1 cellular context compared by ENCODE assay signal in the genomic region with DNA sequence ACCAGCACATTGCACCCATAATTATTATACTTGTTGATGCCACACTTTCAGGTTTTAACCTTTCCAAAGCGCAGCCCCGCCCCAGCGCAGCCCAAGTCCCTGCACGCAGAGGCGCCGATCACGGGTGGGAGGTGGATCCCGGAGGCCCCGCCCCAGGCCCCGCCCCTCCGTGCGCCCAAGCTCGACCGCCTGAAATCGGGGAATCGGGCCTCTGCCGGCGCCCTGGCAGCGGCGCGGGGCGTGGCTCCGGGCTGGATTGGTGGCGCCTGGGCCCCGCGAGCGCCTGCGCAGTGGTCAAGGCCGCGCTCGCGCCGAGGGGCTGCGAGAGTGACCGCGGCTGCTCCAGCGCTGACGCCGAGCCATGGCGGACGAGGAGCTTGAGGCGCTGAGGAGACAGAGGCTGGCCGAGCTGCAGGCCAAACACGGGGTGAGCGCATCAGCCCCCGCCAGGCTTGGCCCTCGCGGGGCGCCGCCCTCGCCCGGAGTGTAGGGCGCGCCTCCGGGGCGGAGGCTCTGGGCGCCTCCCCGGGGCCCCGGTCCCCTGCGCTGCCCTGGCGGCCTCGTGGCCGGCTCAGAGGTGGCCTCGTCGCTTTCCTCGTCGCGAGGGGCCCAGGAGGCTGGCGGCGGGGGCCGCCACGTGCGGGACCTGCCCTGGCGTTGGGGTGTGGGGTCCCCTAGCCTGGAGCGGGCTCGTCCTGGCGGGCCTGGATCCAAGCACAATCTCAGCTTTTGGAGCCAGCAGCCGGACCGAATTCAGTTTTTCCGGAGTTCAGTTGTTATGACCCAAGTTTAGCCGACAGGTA.
TF ChIP-seq lines count a peak whose summit lies in the region.

A gene with protein sequence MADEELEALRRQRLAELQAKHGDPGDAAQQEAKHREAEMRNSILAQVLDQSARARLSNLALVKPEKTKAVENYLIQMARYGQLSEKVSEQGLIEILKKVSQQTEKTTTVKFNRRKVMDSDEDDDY (plus strand): TSS at position 290 of the 803 bp plus-strand sequence. CDS start 72 bp downstream, at position 362.

TF ChIP-seq in HepG2, 621 proteins besides CTCF, POLR2A, EP300 and RAD21 (continued from another document and continues in another):
- TF ChIP-seq, protein P1, sequence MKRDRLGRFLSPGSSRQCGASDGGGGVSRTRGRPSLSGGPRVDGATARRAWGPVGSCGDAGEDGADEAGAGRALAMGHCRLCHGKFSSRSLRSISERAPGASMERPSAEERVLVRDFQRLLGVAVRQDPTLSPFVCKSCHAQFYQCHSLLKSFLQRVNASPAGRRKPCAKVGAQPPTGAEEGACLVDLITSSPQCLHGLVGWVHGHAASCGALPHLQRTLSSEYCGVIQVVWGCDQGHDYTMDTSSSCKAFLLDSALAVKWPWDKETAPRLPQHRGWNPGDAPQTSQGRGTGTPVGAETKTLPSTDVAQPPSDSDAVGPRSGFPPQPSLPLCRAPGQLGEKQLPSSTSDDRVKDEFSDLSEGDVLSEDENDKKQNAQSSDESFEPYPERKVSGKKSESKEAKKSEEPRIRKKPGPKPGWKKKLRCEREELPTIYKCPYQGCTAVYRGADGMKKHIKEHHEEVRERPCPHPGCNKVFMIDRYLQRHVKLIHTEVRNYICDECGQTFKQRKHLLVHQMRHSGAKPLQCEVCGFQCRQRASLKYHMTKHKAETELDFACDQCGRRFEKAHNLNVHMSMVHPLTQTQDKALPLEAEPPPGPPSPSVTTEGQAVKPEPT (CRISPR knock-in tag; IDR thresholded peaks at IDR 0.05; ENCODE audit: low read depth) = 0 out of 2 replicates have a peak, but pooled peaks have one; percentile 78
- TF ChIP-seq ZNF3 (CRISPR knock-in tag; IDR thresholded peaks at IDR 0.05) (no peak), KLF11 (CRISPR knock-in tag; IDR thresholded peaks at IDR 0.05) (no peak), WIZ (CRISPR knock-in tag; IDR thresholded peaks at IDR 0.05) (no peak), ARNTL (CRISPR knock-in tag; IDR thresholded peaks at IDR 0.05) (peak; percentile 60; the same call in 1 of the 2 replicates), PAF1 (CRISPR knock-in tag; IDR thresholded peaks at IDR 0.05) (no peak), ZSCAN12 (CRISPR knock-in tag; IDR thresholded peaks at IDR 0.05) (no peak), ZBTB21 (CRISPR knock-in tag; IDR thresholded peaks at IDR 0.05) (no peak), SMAD3 (CRISPR knock-in tag; IDR thresholded peaks at IDR 0.05) (no peak), TGIF2 (CRISPR knock-in tag; IDR thresholded peaks at IDR 0.05) (peak; percentile 46; the same call in 1 of the 2 replicates), KDM1A (CRISPR knock-in tag; IDR thresholded peaks at IDR 0.05) (no peak), ZFP37 (CRISPR knock-in tag; IDR thresholded peaks at IDR 0.05; ENCODE audit: borderline replicate concordance) (no peak), ZNF775 (CRISPR knock-in tag; IDR thresholded peaks at IDR 0.05; ENCODE audit: borderline replicate concordance) (no peak), ZNF501 (CRISPR knock-in tag; IDR thresholded peaks at IDR 0.05) (no peak; the same call in 1 of the 2 replicates), NCOR1 (IDR thresholded peaks at IDR 0.05; ENCODE audit: borderline replicate concordance, low read length) (no peak), ZNF180 (CRISPR knock-in tag; IDR thresholded peaks at IDR 0.05; ENCODE audit: borderline replicate concordance, low read depth) (no peak), ZBTB38 (CRISPR knock-in tag; IDR thresholded peaks at IDR 0.05) (no peak), RAD51 (IDR thresholded peaks at IDR 0.05; ENCODE audit: borderline replicate concordance) (no peak), ZNF235 (CRISPR knock-in tag; IDR thresholded peaks at IDR 0.05; ENCODE audit: borderline replicate concordance) (peak; percentile 62; the same call in 1 of the 2 replicates), ZNF124 (CRISPR knock-in tag; IDR thresholded peaks at IDR 0.05) (no peak), ZFYVE20 (CRISPR knock-in tag; IDR thresholded peaks at IDR 0.05; ENCODE audit: borderline replicate concordance, low read depth) (no peak), POGZ (CRISPR knock-in tag; IDR thresholded peaks at IDR 0.05) (peak; percentile 44; the same call in 1 of the 2 replicates), SRF (IDR thresholded peaks at IDR 0.05; ENCODE audit: low read depth, low read length) (peak; percentile 92), SRSF1 (optimal IDR thresholded peaks at IDR 0.05; ENCODE audit: low read depth, low read length) (peak; percentile 73), ZNF773 (CRISPR knock-in tag; IDR thresholded peaks at IDR 0.05; ENCODE audit: borderline replicate concordance) (no peak), SNRNP70 (IDR thresholded peaks at IDR 0.05; ENCODE audit: low read depth, low read length) (no peak), ONECUT2 (CRISPR knock-in tag; IDR thresholded peaks at IDR 0.05) (no peak), ZNF792 (CRISPR knock-in tag; IDR thresholded peaks at IDR 0.05) (peak; percentile 55; the same call in 1 of the 2 replicates), PHF21A (CRISPR knock-in tag; IDR thresholded peaks at IDR 0.05) (peak; percentile 31; the same call in 1 of the 2 replicates), ZBTB7A (CRISPR knock-in tag; IDR thresholded peaks at IDR 0.05) (no peak; the same call in 1 of the 2 replicates), HDAC6 (IDR thresholded peaks at IDR 0.05; ENCODE audit: low read depth, low read length) (no peak), XRCC5 (optimal IDR thresholded peaks at IDR 0.05; ENCODE audit: low read length) (peak; percentile 96), ZNF451 (CRISPR knock-in tag; IDR thresholded peaks at IDR 0.05) (no peak), ZFP36L2 (CRISPR knock-in tag; IDR thresholded peaks at IDR 0.05) (no peak), ZNF777 (CRISPR knock-in tag; IDR thresholded peaks at IDR 0.05) (peak; percentile 56; the same call in 1 of the 2 replicates), SIN3B (IDR thresholded peaks at IDR 0.05; ENCODE audit: low read length) (0 out of 2 replicates have a peak, but pooled peaks have one; percentile 48), KDM2A (CRISPR knock-in tag; IDR thresholded peaks at IDR 0.05; ENCODE audit: borderline replicate concordance, low read depth) (peak; percentile 24; the same call in 1 of the 2 replicates)
- TF ChIP-seq, protein P2, sequence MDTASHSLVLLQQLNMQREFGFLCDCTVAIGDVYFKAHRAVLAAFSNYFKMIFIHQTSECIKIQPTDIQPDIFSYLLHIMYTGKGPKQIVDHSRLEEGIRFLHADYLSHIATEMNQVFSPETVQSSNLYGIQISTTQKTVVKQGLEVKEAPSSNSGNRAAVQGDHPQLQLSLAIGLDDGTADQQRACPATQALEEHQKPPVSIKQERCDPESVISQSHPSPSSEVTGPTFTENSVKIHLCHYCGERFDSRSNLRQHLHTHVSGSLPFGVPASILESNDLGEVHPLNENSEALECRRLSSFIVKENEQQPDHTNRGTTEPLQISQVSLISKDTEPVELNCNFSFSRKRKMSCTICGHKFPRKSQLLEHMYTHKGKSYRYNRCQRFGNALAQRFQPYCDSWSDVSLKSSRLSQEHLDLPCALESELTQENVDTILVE (CRISPR knock-in tag; IDR thresholded peaks at IDR 0.05) = no peak
- TF ChIP-seq, protein P3, sequence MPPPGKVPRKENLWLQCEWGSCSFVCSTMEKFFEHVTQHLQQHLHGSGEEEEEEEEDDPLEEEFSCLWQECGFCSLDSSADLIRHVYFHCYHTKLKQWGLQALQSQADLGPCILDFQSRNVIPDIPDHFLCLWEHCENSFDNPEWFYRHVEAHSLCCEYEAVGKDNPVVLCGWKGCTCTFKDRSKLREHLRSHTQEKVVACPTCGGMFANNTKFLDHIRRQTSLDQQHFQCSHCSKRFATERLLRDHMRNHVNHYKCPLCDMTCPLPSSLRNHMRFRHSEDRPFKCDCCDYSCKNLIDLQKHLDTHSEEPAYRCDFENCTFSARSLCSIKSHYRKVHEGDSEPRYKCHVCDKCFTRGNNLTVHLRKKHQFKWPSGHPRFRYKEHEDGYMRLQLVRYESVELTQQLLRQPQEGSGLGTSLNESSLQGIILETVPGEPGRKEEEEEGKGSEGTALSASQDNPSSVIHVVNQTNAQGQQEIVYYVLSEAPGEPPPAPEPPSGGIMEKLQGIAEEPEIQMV (CRISPR knock-in tag; IDR thresholded peaks at IDR 0.05; ENCODE audit: low read depth) = no peak; the same call in 1 of the 2 replicates
- TF ChIP-seq, protein P4, sequence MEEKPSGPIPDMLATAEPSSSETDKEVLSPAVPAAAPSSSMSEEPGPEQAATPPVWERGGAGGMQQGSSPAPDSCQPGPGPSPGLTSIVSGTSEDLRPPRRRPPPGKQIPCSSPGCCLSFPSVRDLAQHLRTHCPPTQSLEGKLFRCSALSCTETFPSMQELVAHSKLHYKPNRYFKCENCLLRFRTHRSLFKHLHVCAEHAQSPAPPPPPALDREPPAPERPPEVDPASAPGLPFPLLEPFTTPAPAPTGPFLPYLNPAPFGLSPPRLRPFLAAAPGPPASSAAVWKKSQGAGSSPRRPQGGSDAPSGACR (CRISPR knock-in tag; IDR thresholded peaks at IDR 0.05) = no peak; the same call in 1 of the 2 replicates
- TF ChIP-seq, protein P5, sequence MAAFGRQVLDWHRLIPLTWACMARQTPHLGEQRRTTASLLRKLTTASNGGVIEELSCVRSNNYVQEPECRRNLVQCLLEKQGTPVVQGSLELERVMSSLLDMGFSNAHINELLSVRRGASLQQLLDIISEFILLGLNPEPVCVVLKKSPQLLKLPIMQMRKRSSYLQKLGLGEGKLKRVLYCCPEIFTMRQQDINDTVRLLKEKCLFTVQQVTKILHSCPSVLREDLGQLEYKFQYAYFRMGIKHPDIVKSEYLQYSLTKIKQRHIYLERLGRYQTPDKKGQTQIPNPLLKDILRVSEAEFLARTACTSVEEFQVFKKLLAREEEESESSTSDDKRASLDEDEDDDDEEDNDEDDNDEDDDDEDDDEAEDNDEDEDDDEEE (CRISPR knock-in tag; IDR thresholded peaks at IDR 0.05) = no peak; the same call in 1 of the 2 replicates
- TF ChIP-seq, protein P6, sequence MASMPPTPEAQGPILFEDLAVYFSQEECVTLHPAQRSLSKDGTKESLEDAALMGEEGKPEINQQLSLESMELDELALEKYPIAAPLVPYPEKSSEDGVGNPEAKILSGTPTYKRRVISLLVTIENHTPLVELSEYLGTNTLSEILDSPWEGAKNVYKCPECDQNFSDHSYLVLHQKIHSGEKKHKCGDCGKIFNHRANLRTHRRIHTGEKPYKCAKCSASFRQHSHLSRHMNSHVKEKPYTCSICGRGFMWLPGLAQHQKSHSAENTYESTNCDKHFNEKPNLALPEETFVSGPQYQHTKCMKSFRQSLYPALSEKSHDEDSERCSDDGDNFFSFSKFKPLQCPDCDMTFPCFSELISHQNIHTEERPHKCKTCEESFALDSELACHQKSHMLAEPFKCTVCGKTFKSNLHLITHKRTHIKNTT (CRISPR knock-in tag; IDR thresholded peaks at IDR 0.05) = no peak
- TF ChIP-seq, protein P7, sequence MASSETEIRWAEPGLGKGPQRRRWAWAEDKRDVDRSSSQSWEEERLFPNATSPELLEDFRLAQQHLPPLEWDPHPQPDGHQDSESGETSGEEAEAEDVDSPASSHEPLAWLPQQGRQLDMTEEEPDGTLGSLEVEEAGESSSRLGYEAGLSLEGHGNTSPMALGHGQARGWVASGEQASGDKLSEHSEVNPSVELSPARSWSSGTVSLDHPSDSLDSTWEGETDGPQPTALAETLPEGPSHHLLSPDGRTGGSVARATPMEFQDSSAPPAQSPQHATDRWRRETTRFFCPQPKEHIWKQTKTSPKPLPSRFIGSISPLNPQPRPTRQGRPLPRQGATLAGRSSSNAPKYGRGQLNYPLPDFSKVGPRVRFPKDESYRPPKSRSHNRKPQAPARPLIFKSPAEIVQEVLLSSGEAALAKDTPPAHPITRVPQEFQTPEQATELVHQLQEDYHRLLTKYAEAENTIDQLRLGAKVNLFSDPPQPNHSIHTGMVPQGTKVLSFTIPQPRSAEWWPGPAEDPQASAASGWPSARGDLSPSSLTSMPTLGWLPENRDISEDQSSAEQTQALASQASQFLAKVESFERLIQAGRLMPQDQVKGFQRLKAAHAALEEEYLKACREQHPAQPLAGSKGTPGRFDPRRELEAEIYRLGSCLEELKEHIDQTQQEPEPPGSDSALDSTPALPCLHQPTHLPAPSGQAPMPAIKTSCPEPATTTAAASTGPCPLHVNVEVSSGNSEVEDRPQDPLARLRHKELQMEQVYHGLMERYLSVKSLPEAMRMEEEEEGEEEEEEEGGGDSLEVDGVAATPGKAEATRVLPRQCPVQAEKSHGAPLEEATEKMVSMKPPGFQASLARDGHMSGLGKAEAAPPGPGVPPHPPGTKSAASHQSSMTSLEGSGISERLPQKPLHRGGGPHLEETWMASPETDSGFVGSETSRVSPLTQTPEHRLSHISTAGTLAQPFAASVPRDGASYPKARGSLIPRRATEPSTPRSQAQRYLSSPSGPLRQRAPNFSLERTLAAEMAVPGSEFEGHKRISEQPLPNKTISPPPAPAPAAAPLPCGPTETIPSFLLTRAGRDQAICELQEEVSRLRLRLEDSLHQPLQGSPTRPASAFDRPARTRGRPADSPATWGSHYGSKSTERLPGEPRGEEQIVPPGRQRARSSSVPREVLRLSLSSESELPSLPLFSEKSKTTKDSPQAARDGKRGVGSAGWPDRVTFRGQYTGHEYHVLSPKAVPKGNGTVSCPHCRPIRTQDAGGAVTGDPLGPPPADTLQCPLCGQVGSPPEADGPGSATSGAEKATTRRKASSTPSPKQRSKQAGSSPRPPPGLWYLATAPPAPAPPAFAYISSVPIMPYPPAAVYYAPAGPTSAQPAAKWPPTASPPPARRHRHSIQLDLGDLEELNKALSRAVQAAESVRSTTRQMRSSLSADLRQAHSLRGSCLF (CRISPR knock-in tag; IDR thresholded peaks at IDR 0.05; ENCODE audit: borderline replicate concordance) = no peak
- TF ChIP-seq, protein P8, sequence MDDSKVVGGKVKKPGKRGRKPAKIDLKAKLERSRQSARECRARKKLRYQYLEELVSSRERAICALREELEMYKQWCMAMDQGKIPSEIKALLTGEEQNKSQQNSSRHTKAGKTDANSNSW (CRISPR knock-in tag; IDR thresholded peaks at IDR 0.05; ENCODE audit: borderline replicate concordance) = 0 out of 2 replicates have a peak, but pooled peaks have one; percentile 89
- TF ChIP-seq, protein P9, sequence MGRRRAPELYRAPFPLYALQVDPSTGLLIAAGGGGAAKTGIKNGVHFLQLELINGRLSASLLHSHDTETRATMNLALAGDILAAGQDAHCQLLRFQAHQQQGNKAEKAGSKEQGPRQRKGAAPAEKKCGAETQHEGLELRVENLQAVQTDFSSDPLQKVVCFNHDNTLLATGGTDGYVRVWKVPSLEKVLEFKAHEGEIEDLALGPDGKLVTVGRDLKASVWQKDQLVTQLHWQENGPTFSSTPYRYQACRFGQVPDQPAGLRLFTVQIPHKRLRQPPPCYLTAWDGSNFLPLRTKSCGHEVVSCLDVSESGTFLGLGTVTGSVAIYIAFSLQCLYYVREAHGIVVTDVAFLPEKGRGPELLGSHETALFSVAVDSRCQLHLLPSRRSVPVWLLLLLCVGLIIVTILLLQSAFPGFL (CRISPR knock-in tag; IDR thresholded peaks at IDR 0.05) = no peak
- TF ChIP-seq, protein P10, sequence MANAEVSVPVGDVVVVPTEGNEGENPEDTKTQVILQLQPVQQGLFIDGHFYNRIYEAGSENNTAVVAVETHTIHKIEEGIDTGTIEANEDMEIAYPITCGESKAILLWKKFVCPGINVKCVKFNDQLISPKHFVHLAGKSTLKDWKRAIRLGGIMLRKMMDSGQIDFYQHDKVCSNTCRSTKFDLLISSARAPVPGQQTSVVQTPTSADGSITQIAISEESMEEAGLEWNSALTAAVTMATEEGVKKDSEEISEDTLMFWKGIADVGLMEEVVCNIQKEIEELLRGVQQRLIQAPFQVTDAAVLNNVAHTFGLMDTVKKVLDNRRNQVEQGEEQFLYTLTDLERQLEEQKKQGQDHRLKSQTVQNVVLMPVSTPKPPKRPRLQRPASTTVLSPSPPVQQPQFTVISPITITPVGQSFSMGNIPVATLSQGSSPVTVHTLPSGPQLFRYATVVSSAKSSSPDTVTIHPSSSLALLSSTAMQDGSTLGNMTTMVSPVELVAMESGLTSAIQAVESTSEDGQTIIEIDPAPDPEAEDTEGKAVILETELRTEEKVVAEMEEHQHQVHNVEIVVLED (CRISPR knock-in tag; IDR thresholded peaks at IDR 0.05; ENCODE audit: borderline replicate concordance) = peak; percentile 87; the same call in 1 of the 2 replicates
